Comparison of ENCODE assay signal across 8 cellular contexts in the genomic region with DNA sequence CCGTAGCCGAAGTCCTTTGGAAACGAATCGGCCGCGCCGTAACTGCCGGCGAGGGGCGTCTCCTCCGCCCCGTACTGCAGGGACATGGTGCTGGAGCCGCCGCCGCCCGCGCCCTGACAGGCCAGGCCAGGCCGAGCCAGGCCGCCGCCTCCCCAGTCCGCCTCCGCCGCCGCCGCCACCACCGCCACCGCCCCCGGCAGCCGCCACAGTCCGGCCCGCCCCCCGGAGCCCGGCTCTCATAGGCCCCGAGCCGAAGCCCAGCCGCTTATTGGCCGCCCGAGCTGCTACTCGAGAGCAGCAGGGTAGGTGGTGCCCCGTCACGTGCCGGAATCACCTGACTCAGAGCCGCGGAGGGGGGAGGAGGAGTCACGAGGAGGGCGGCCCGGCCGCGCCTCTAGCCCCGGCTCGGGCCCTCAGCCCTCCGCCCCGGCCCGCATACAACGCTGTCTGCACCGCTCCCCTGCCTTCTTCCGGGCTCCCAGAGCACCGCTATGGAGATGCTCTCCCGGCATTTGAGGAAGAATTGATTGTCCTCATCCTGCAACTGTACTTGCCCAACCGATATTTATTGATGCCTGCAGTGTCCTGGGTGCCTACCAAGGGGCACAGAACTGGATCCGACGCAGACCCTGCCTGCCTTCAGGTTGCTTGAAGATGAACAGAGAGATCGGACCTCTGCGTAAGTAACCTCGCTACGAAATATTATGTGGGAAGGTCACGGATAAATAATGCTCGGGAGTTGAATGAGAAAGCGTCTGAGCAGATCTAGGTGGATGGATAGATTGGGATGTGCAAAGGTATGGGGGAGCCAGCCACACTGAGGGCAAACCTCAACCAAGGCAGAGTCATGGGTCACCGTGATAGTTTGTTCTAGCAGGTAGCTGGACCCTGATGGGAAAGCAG. TPM values are rescaled to one million over a fixed set of nuclear protein-coding genes. Genes with fewer than 3 reads are reported as not detected.
A peak's percentile ranks its signal among the peaks of the same experiment; 100 is the strongest.
DNase-seq lines count a peak whose midpoint lies in the region; ATAC-seq and TF ChIP-seq lines count a peak whose summit lies in the region.

Gene RRAGC (minus strand): TSS at position 212 of the 903 bp plus-strand sequence. CDS start 126 bp downstream, at position 86.

- no peaks in the 10 kb centered on the region for H3K27me3 Mint-ChIP-seq in T-helper 1 cell treated with Interleukin-12 subunit alpha and Interleukin-12 subunit beta and Interleukin-4 antibody, amounts not matched to agents 30 μg/mL and 1 μg/mL, for 36 hours (ENCODE audit: low read depth)

- H3K27ac ChIP-seq in upper lobe of left lung = peak within 1 kb of the TSS; percentile 85 to 96 (median 94)

- 0 to 1% methylated on average over 13 to 19 of the region's 70 CpGs for WGBS in upper lobe of left lung, 2 donors

- no peaks in the 10 kb centered on the region for H3K27me3 ChIP-seq in upper lobe of left lung

- peaks cover 13% of the 10 kb centered on the region for H3K36me3 Mint-ChIP-seq in T-helper 1 cell treated with Interleukin-12 subunit alpha and Interleukin-12 subunit beta and Interleukin-4 antibody, amounts not matched to agents 30 μg/mL and 1 μg/mL, for 36 hours (ENCODE audit: low read depth)

- peaks cover 33% of the 10 kb centered on the region for H3K4me1 Mint-ChIP-seq in T-helper 1 cell treated with Interleukin-12 subunit alpha and Interleukin-12 subunit beta and Interleukin-4 antibody, amounts not matched to agents 30 μg/mL and 1 μg/mL, for 36 hours (ENCODE audit: low read depth)

- peak within 1 kb of the TSS; percentile 79 for H3K27ac Mint-ChIP-seq in T-helper 1 cell treated with Interleukin-12 subunit alpha and Interleukin-12 subunit beta and Interleukin-4 antibody, amounts not matched to agents 30 μg/mL and 1 μg/mL, for 36 hours

- peaks cover 4 to 21% (median 7%) of the 10 kb centered on the region in 4 donors for H3K36me3 ChIP-seq in upper lobe of left lung

- H3K4me3 Mint-ChIP-seq in T-helper 1 cell treated with Interleukin-12 subunit alpha and Interleukin-12 subunit beta and Interleukin-4 antibody, amounts not matched to agents 30 μg/mL and 1 μg/mL, for 36 hours = peak within 1 kb of the TSS; percentile 92

- H3K4me1 ChIP-seq in upper lobe of left lung = peaks cover 27 to 62% (median 36%) of the 10 kb centered on the region in 4 donors

- H3K4me3 ChIP-seq in upper lobe of left lung = peak within 1 kb of the TSS; percentile 84 to 95 (median 92)

- H3K9me3 Mint-ChIP-seq in T-helper 1 cell treated with Interleukin-12 subunit alpha and Interleukin-12 subunit beta and Interleukin-4 antibody, amounts not matched to agents 30 μg/mL and 1 μg/mL, for 36 hours = no peaks in the 10 kb centered on the region

- peak in 1 of 6 experiments; percentile 27 for TF ChIP-seq CTCF in upper lobe of left lung (IDR thresholded peaks at IDR 0.05)

- H3K9me3 ChIP-seq in upper lobe of left lung = no peaks in the 10 kb centered on the region

- intact Hi-C loops in left cardiac atrium (cut with DNase I) (loop anchor here in 1 of 2 donors (10.0 kb wide), 1 partner anchor 135 kb away; the partner anchor contains the start of gene AKIRIN1), posterior vena cava (cut with DNase I) (no loop called here)

- peak; percentile 91 for ATAC-seq in GM18498 (IDR thresholded peaks at IDR 0.05; ENCODE audit: unreplicated experiment)
- peak; percentile 95 for ATAC-seq in HG02885 (IDR thresholded peaks at IDR 0.05; ENCODE audit: poor library complexity, unreplicated experiment)
- peak; percentile 99 for ATAC-seq in left cardiac atrium
- peak; percentile 99 for ATAC-seq in upper lobe of left lung (ENCODE audit: low FRiP score in 2 of 2)

- peak in 2 of 4 donors; percentile 52 to 74 for TF ChIP-seq POLR2A in upper lobe of left lung (IDR thresholded peaks at IDR 0.05)

- peak; percentile 79 for DNase-seq in NCI-H1694 treated with DMSO at 0.1 percent for 48 hours (lab: John Stamatoyannopoulos, UW)
- DNase-seq in amniotic stem cell (lab: John Stamatoyannopoulos, UW) = peak; percentile 98
- peak; percentile 100 for DNase-seq in left cardiac atrium
- DNase-seq in posterior vena cava (ENCODE audit: low spot score) = peak; percentile 100
- DNase-seq in upper lobe of left lung = peak; percentile 100

- TF ChIP-seq EP300 in upper lobe of left lung (IDR thresholded peaks at IDR 0.05) = peak in 2 of 4 donors; percentile 50 to 59

RNA-seq across cellular contexts. Expression of gene RRAGC, which starts in this region (rescaled TPM):
- total RNA-seq in left cardiac atrium (10 to 100 TPM; 20.9 to 21.3 TPM), posterior vena cava (10 to 100 TPM; 29.2 to 37.2 TPM), upper lobe of left lung (10 to 100 TPM in 5 of 6 donors, 1 to 10 TPM in 1; 9.0 to 30.8 (median 24.9) TPM)

Comparison
In these comparisons a context has a peak if more than half of its experiments do, and no peak if none do; other contexts are left out.
1. Peak in every context shown above with its lines: DNase-seq, ATAC-seq, H3K4me3 ChIP-seq and H3K27ac ChIP-seq.